In the genomic region with DNA sequence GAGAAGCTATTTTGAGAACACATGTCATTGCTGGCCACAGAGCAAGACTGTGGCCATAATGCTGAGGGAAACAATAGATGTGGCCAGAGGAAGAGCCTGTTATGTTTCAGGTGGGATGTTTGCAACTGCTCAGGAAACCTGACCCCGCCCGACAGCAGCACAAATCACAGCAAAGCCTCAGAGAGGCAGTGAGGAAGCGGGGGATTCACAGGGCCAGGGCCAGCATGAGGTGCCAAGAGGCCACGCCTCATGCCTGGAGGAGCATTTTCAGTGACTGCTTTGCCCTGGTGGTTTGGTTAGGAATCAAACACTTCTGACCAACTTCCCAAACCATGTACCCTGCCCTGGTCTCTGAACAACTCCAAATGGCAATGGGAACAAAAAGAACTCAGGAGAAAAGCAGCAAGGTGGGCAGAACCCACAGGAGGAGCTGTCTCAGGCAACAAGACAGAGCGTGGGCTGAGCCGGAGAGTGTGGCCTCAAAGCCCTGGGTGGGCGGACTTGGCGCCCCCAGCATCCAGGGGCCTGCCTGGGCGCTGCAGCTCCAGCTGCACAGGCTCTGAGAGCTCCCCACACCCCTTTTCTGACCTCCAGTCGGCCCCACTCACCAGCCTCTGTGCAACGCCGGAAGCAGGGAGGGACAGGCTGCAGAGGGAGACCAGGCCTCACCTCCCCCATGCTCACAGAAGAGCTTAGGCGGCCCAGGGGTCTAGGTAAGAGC, we compare ENCODE assay signal across 11 cellular contexts. TPM values are rescaled to one million over a fixed set of nuclear protein-coding genes. Genes with fewer than 3 reads are reported as not detected.
DNase-seq lines count a peak whose midpoint lies in the region; ATAC-seq and TF ChIP-seq lines count a peak whose summit lies in the region.
"Had no signal": no experiment of that assay in that cellular context is flagged by ENCODE, and none has a peak within 500 bp of the region (broad histone marks: within the 10 kb centered on the region; RNA-seq: fewer than 3 reads in every experiment).

No MANE protein-coding gene starts in this region.

- H3K27me3 ChIP-seq in esophagus muscularis mucosa (no peaks in the 10 kb centered on the region), aorta (ENCODE audit: control insufficient read depth in 1 of 2, insufficient read depth in 2 of 2, low read length in 1 of 2) (no peaks in the 10 kb centered on the region), MM.1S (replicated peaks; ENCODE audit: insufficient read depth, low read length) (no peaks in the 10 kb centered on the region)

- no peaks in the 10 kb centered on the region for H3K79me2 ChIP-seq in MM.1S (ENCODE audit: low read length)

- H3K27ac ChIP-seq in esophagus muscularis mucosa (replicated peaks in 1 of 4) (peak overlapping the region; percentile 52 to 79 (median 70)), aorta (ENCODE audit: low read depth in 1 of 2, low read length in 2 of 2) (no peak overlapping the region), MM.1S (ENCODE audit: low read length) (no peak overlapping the region)

- CTCF ChIA-PET in activated naive CD4-positive, alpha-beta T cell treated with anti-CD3 and anti-CD28 coated beads, Interleukin-2, amount 10 ng/mL, durations not matched to agents 7 days and 5 days (lab: Charles Lee), result interaction anchor here (1.2 to 1.9 kb wide), 5 partner anchors 10 to 95 kb away, joined by 3 to 4 read pairs (median 3); a partner anchor contains a TSS

- peak; percentile 64 for ATAC-seq in aorta (ENCODE audit: low FRiP score)
- ATAC-seq: left lobe of liver had no signal

- no peak for TF ChIP-seq EP300 in esophagus muscularis mucosa (IDR thresholded peaks at IDR 0.05)

- H3K36me3 ChIP-seq in esophagus muscularis mucosa (peaks cover 11 to 76% (median 35%) of the 10 kb centered on the region in 4 donors), aorta (ENCODE audit: control insufficient read depth in 1 of 2, insufficient read depth in 2 of 2, low read length in 1 of 2) (peaks cover 3% of the 10 kb centered on the region in 2 donors), MM.1S (replicated peaks; ENCODE audit: insufficient read depth, low read length) (no peaks in the 10 kb centered on the region)

- peaks cover 3% of the 10 kb centered on the region for H3K4me1 Mint-ChIP-seq in activated naive CD4-positive, alpha-beta T cell treated with anti-CD3 and anti-CD28 coated beads, Interleukin-2, amount 50 U/mL, for 24 hours
- peaks cover 43% of the 10 kb centered on the region for H3K4me1 Mint-ChIP-seq in activated naive CD4-positive, alpha-beta T cell treated with anti-CD3 and anti-CD28 coated beads, Interleukin-2, amount 10 ng/mL, durations not matched to agents 7 days and 5 days
- H3K4me1 Mint-ChIP-seq in nephron, result peaks cover 68% of the 10 kb centered on the region

- 79% methylated on average over 10 of the region's 13 CpGs for WGBS in esophagus muscularis mucosa
- 82 to 84% methylated on average over 13 of the region's 13 CpGs for WGBS in aorta, 2 donors

- no peak overlapping the region for H3K9ac ChIP-seq in MM.1S (ENCODE audit: low read length)

- H4K20me1 ChIP-seq in MM.1S (ENCODE audit: insufficient read depth, low read length), result no peaks in the 10 kb centered on the region

- H3K4me3 Mint-ChIP-seq in activated naive CD4-positive, alpha-beta T cell treated with anti-CD3 and anti-CD28 coated beads, Interleukin-2, amount 50 U/mL, for 24 hours, result no peak overlapping the region
- no peak overlapping the region for H3K4me3 Mint-ChIP-seq in activated naive CD4-positive, alpha-beta T cell treated with anti-CD3 and anti-CD28 coated beads, Interleukin-2, amount 10 ng/mL, durations not matched to agents 7 days and 5 days
- no peak overlapping the region for H3K4me3 Mint-ChIP-seq in nephron

- DNase-seq in activated naive CD4-positive, alpha-beta T cell treated with anti-CD3 and anti-CD28 coated beads, Interleukin-2, amount 10 ng/mL, durations not matched to agents 7 days and 5 days, result no peak
- DNase-seq in esophagus muscularis mucosa (ENCODE audit: extremely low spot score), result no peak
- DNase-seq in aorta, result peak in 1 of 2 donors; percentile 63
- DNase-seq in AG08396 (ENCODE audit: low spot score), result no peak
- no peak for DNase-seq in MM.1S
- DNase-seq in OCI-M1 (lab: John Stamatoyannopoulos, UW), result no peak
- DNase-seq: C1 segment of cervical spinal cord, cerebellar nuclear complex had no signal

- no peaks in the 10 kb centered on the region for H3F3A ChIP-seq in MM.1S (ENCODE audit: insufficient read depth, low read length)

- H3K9me3 Mint-ChIP-seq in activated naive CD4-positive, alpha-beta T cell treated with anti-CD3 and anti-CD28 coated beads, Interleukin-2, amount 50 U/mL, for 24 hours, result no peaks in the 10 kb centered on the region
- H3K9me3 Mint-ChIP-seq in activated naive CD4-positive, alpha-beta T cell treated with anti-CD3 and anti-CD28 coated beads, Interleukin-2, amount 10 ng/mL, durations not matched to agents 7 days and 5 days, result no peaks in the 10 kb centered on the region
- H3K9me3 Mint-ChIP-seq in nephron, result no peaks in the 10 kb centered on the region

- H3K9me3 ChIP-seq in esophagus muscularis mucosa, result no peaks in the 10 kb centered on the region
- no peaks in the 10 kb centered on the region for H3K9me3 ChIP-seq in aorta (ENCODE audit: control insufficient read depth, low read length)
- no peaks in the 10 kb centered on the region for H3K9me3 ChIP-seq in MM.1S (replicated peaks; ENCODE audit: insufficient read depth, low read length)

- H3K36me3 Mint-ChIP-seq in activated naive CD4-positive, alpha-beta T cell treated with anti-CD3 and anti-CD28 coated beads, Interleukin-2, amount 50 U/mL, for 24 hours, result peaks cover 36% of the 10 kb centered on the region
- H3K36me3 Mint-ChIP-seq in activated naive CD4-positive, alpha-beta T cell treated with anti-CD3 and anti-CD28 coated beads, Interleukin-2, amount 10 ng/mL, durations not matched to agents 7 days and 5 days, result peaks cover 56% of the 10 kb centered on the region
- peaks cover 45% of the 10 kb centered on the region for H3K36me3 Mint-ChIP-seq in nephron (ENCODE audit: low read depth)

- H3K27me3 Mint-ChIP-seq in activated naive CD4-positive, alpha-beta T cell treated with anti-CD3 and anti-CD28 coated beads, Interleukin-2, amount 50 U/mL, for 24 hours, result no peaks in the 10 kb centered on the region
- H3K27me3 Mint-ChIP-seq in activated naive CD4-positive, alpha-beta T cell treated with anti-CD3 and anti-CD28 coated beads, Interleukin-2, amount 10 ng/mL, durations not matched to agents 7 days and 5 days, result no peaks in the 10 kb centered on the region
- no peaks in the 10 kb centered on the region for H3K27me3 Mint-ChIP-seq in nephron (ENCODE audit: low read depth)

- no peaks in the 10 kb centered on the region for H3K9me2 ChIP-seq in MM.1S (replicated peaks; ENCODE audit: insufficient read depth, low read length)

- H3K4me1 ChIP-seq in esophagus muscularis mucosa (peaks cover 54 to 63% (median 57%) of the 10 kb centered on the region in 4 donors), aorta (ENCODE audit: control insufficient read depth in 1 of 2, insufficient read depth in 2 of 2, low read length in 2 of 2) (no peaks in the 10 kb centered on the region), MM.1S (ENCODE audit: low read length) (no peaks in the 10 kb centered on the region)

- H3K4me3 ChIP-seq in esophagus muscularis mucosa, result no peak overlapping the region
- no peak overlapping the region for H3K4me3 ChIP-seq in aorta (ENCODE audit: low read length in 2 of 2)
- no peak overlapping the region for H3K4me3 ChIP-seq in MM.1S (ENCODE audit: low read length)

- no peak overlapping the region for H2AFZ ChIP-seq in MM.1S (ENCODE audit: low read length)

- peak overlapping the region; percentile 74 for H3K27ac Mint-ChIP-seq in activated naive CD4-positive, alpha-beta T cell treated with anti-CD3 and anti-CD28 coated beads, Interleukin-2, amount 50 U/mL, for 24 hours
- no peak overlapping the region for H3K27ac Mint-ChIP-seq in activated naive CD4-positive, alpha-beta T cell treated with anti-CD3 and anti-CD28 coated beads, Interleukin-2, amount 10 ng/mL, durations not matched to agents 7 days and 5 days
- H3K27ac Mint-ChIP-seq in nephron, result peak overlapping the region; percentile 94 to 99 (median 95)

- peak in 1 of 3 experiments; percentile 17 for TF ChIP-seq CTCF in esophagus muscularis mucosa (IDR thresholded peaks at IDR 0.05)
- no peak for TF ChIP-seq CTCF in nephron (IDR thresholded peaks at IDR 0.05; ENCODE audit: unreplicated experiment in 3 of 3)
- TF ChIP-seq CTCF in MM.1S (IDR thresholded peaks at IDR 0.05; ENCODE audit: low read length), result no peak

- intact Hi-C loops in esophagus muscularis mucosa (cut with DNase I) (no loop called here), aorta (cut with DNase I) (no loop called here)

- H3K4me2 ChIP-seq in MM.1S (ENCODE audit: low read depth, low read length), result no peak overlapping the region

- TF ChIP-seq POLR2A in esophagus muscularis mucosa (IDR thresholded peaks at IDR 0.05; ENCODE audit: low read depth), result no peak

RNA-seq across cellular contexts. Expression of a gene that starts 20.6 kb away (rescaled TPM):
- total RNA-seq in esophagus muscularis mucosa (10 to 100 TPM; 48.6 to 86.4 (median 54.9) TPM), aorta (10 to 100 TPM; 27.2 to 69.2 TPM)
- 1 to 10 TPM; 1.1 to 2.1 TPM for polyA plus RNA-seq in aorta

RNA-seq across cellular contexts. Expression of a gene that starts 33.7 kb away (rescaled TPM):
- total RNA-seq in esophagus muscularis mucosa (10 to 100 TPM; 34.9 to 38.9 (median 38.0) TPM), aorta (10 to 100 TPM; 14.2 to 19.8 TPM)
- polyA plus RNA-seq in aorta, result 10 to 100 TPM; 20.3 to 54.0 TPM

RNA-seq across cellular contexts. Expression of a gene that starts 45.5 kb away (rescaled TPM):
- total RNA-seq in esophagus muscularis mucosa (10 to 100 TPM; 27.4 to 41.8 (median 38.3) TPM), aorta (10 to 100 TPM; 26.1 to 38.8 TPM)
- 10 to 100 TPM in 1 of 2 donors, 1 to 10 TPM in 1; 6.3 to 62.9 TPM for polyA plus RNA-seq in aorta

RNA-seq across cellular contexts. Expression of a gene that starts 50.4 kb away (rescaled TPM):
- under 1 TPM; 0.50 to 0.86 (median 0.67) TPM for total RNA-seq in esophagus muscularis mucosa
- total RNA-seq in aorta, result 1 to 10 TPM; 2.6 to 5.2 TPM
- 1 to 10 TPM in 1 of 2 donors, under 1 TPM in 1; 0.25 to 1.8 TPM for polyA plus RNA-seq in aorta

Comparison
In these comparisons a context has a peak if more than half of its experiments do, and no peak if none do; other contexts are left out.
1. H3K27ac ChIP-seq: peak in esophagus muscularis mucosa (4 of 4); none in aorta (0 of 2) and MM.1S (single experiment).